In the genomic region with DNA sequence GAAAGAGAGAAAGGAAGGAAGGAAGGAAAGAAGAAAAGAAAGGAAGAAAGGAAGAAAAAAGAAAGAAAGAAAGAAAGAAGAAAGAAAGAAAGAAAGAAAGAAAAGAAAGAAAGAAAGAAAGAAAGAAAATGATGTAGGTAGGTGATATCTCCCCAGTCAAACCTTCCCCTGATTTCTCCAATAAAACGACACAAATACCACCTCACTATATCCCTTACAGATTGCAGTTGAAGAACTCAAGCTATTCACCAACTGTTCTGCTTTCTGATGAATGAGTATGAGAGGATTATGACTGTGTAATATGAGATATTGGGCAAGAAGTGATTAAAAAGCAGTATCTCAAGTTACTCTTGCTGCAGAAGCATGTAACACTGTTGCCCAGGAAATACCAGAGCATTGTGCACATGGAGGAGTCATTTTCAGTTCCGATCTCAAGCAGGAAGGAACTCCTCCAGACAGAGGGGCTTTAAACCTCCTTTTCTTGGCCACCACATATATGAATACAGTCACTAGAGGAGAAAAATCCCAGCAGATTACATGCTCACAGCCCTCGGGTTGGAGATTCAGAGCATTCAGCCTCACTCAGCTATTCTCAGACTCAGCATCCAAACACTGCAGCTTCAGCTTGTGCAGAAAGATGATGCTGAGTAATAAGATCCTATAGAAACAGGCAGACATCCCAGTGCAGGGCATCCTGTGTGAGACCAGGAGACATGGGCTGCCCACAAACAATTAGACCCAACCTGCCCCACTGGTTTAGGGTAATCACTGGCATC, we compare ENCODE assay signal across 8 cellular contexts.
DNase-seq lines count a peak whose midpoint lies in the region; ATAC-seq, FAIRE-seq and TF ChIP-seq lines count a peak whose summit lies in the region.

No MANE protein-coding gene starts in this region.

- TF ChIP-seq CTCF in DND-41 (IDR thresholded peaks at IDR 0.05; ENCODE audit: borderline replicate concordance, extremely low read depth, low read length, poor library complexity, severe bottlenecking) (no peak), bronchial epithelial cell (IDR thresholded peaks at IDR 0.05; ENCODE audit: insufficient read depth, low read length, severe bottlenecking) (no peak), testis (IDR thresholded peaks at IDR 0.05) (no peak)

- H3K4me1 ChIP-seq in DND-41 (ENCODE audit: insufficient read depth, low read length) (no peaks in the 10 kb centered on the region), mucosa of rectum (ENCODE audit: control insufficient read depth in 2 of 2, insufficient read depth in 2 of 2, low read length in 2 of 2) (peaks cover 13 to 30% of the 10 kb centered on the region in 2 donors), testis (peaks cover 7% of the 10 kb centered on the region)

- intact Hi-C loops in testis (cut with DNase I; ENCODE audit: low total_unique reads) = no loop called here

- no peaks in the 10 kb centered on the region for H4K20me1 ChIP-seq in DND-41 (ENCODE audit: insufficient read depth, low read length)

- WGBS in testis, 2 donors = 24 to 28% methylated on average over 3 of the region's 3 CpGs

- no peak overlapping the region for H3K4me3 ChIP-seq in DND-41 (ENCODE audit: low read depth in 1 of 2, low read length in 2 of 2)
- H3K4me3 ChIP-seq in bronchial epithelial cell (ENCODE audit: low read depth, low read length) = peak overlapping the region; percentile 24
- H3K4me3 ChIP-seq in mucosa of rectum (ENCODE audit: low read length in 2 of 2) = peak overlapping the region in 1 of 2 donors; percentile 27
- H3K4me3 ChIP-seq in testis = no peak overlapping the region

- DNase-seq in DND-41 (no peak), OCI-M1 (lab: John Stamatoyannopoulos, UW) (peak; percentile 58), bronchial epithelial cell (ENCODE audit: low read depth) (peak; percentile 99), testis (no peak), NCI-H526 treated with DMSO at 0.1 percent for 48 hours (lab: John Stamatoyannopoulos, UW) (no peak), pons (ENCODE audit: low spot score) (no peak)

- H3K4me2 ChIP-seq in DND-41 (ENCODE audit: insufficient read depth, low read length) = no peak overlapping the region

- H2AFZ ChIP-seq in DND-41 (ENCODE audit: low read depth, low read length) = no peak overlapping the region

- TF ChIP-seq POLR2A in testis (IDR thresholded peaks at IDR 0.05) = no peak

- no peaks in the 10 kb centered on the region for H3K9me3 ChIP-seq in DND-41 (ENCODE audit: insufficient read depth, low read length, severe bottlenecking)
- no peaks in the 10 kb centered on the region for H3K9me3 ChIP-seq in mucosa of rectum (ENCODE audit: control insufficient read depth in 2 of 2, low read length in 2 of 2)
- no peaks in the 10 kb centered on the region for H3K9me3 ChIP-seq in testis

- FAIRE-seq in bronchial epithelial cell (lab: Jason Lieb, UNC) = peak; percentile 58

- H3K27ac ChIP-seq in DND-41 (ENCODE audit: low read length) = no peak overlapping the region
- peak overlapping the region; percentile 76 to 79 for H3K27ac ChIP-seq in mucosa of rectum (ENCODE audit: low read depth in 2 of 2, low read length in 2 of 2)
- no peak overlapping the region for H3K27ac ChIP-seq in testis

- H3K9ac ChIP-seq in DND-41 (ENCODE audit: low read depth, low read length) = no peak overlapping the region
- H3K9ac ChIP-seq in mucosa of rectum (ENCODE audit: low read depth in 1 of 2, low read length in 2 of 2) = no peak overlapping the region

- H3K36me3 ChIP-seq in DND-41 (ENCODE audit: insufficient read depth, low read length) (no peaks in the 10 kb centered on the region), bronchial epithelial cell (ENCODE audit: control insufficient read depth, insufficient read depth, low read length) (no peaks in the 10 kb centered on the region), mucosa of rectum (ENCODE audit: control insufficient read depth in 2 of 2, insufficient read depth in 2 of 2, low read length in 2 of 2) (no peaks in the 10 kb centered on the region), testis (ENCODE audit: low read depth, missing control alignments) (no peaks in the 10 kb centered on the region)

- ATAC-seq in DND-41 (ENCODE audit: insufficient read depth, low read depth) (0 out of 3 replicates have a peak, but pooled peaks have one; percentile 17), HG02642 (IDR thresholded peaks at IDR 0.05; ENCODE audit: poor library complexity, unreplicated experiment) (peak; percentile 60)

- H3K79me2 ChIP-seq in DND-41 (ENCODE audit: insufficient read depth, low read length) = no peaks in the 10 kb centered on the region

- H3K27me3 ChIP-seq in DND-41 (ENCODE audit: insufficient read depth, low read length, poor library complexity) (peaks cover 3% of the 10 kb centered on the region), bronchial epithelial cell (ENCODE audit: control insufficient read depth, insufficient read depth, low read length) (no peaks in the 10 kb centered on the region), mucosa of rectum (ENCODE audit: control insufficient read depth in 2 of 2, insufficient read depth in 2 of 2, low read length in 2 of 2) (no peaks in the 10 kb centered on the region), testis (no peaks in the 10 kb centered on the region)

Comparison
In these comparisons a context has a peak if more than half of its experiments do, and no peak if none do; other contexts are left out.
1. DNase-seq: peak in OCI-M1 (single experiment) and bronchial epithelial cell (single experiment); none in DND-41 (single experiment), testis (single experiment), NCI-H526 treated with DMSO at 0.1 percent for 48 hours (single experiment) and pons (single experiment).
2. H3K27ac ChIP-seq: peak in mucosa of rectum (2 of 2); none in DND-41 (single experiment) and testis (0 of 2).